In the genomic region with DNA sequence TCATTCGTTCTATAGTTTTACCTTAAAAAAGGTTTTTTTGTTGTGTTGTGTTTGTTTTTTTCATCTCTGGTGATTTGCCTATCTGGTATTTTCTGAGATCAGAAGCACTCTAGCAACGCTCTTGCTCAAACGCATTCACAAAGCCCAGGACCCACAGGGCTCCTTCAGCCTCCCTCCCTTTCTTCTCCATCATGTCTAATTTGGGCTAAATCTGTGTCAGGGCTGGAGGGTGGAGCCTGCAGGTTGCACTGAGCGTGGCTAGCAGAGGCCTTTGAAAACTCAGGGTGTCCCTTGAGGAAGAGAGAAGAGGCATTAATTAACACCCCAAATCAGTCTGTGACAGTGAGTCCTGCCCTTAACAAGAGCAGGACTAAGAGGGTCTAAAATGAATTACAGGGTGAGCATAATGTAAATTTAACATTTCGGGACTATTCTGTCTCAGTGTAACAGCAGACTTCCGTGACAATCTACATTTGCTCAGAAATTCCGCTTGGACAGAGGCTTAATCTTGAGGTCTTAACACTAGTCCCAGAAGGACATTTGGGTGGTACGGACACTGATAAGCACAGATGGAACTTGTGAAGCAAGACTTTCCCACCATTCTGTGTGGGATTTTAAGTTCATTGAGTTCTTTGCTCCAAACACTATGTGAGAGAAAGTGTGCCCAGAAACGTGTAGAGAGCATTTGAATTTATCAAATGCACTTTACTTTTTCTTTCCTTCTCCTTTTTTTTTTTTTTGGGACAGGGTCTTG, we compare ENCODE assay signal across 23 cellular contexts.
"Had no signal": no experiment of that assay in that cellular context is flagged by ENCODE, and none has a peak within 500 bp of the region (broad histone marks: within the 10 kb centered on the region; RNA-seq: fewer than 3 reads in every experiment).

No MANE protein-coding gene starts in this region.

- H3K4me1 Mint-ChIP-seq: activated CD4-positive, alpha-beta memory T cell treated with anti-CD3 and anti-CD28 coated beads, Interleukin-2, amount 10 ng/mL, durations not matched to agents 7 days and 5 days had no signal

- H3K36me3 ChIP-seq: brain microvascular endothelial cell, cardiac muscle cell, Peyer's patch had no signal

- DNase-seq: activated B cell treated with CpG ODN at 0.5 μM for 24 hours; activated CD4-positive, alpha-beta memory T cell treated with anti-CD3 and anti-CD28 coated beads, Interleukin-2, amount 10 ng/mL, durations not matched to agents 7 days and 5 days; activated CD4-positive, alpha-beta T cell treated with anti-CD3 and anti-CD28 coated beads for 1 hour; activated CD4-positive, alpha-beta T cell treated with anti-CD3 and anti-CD28 coated beads, Interleukin-2, amount 10 ng/mL, durations not matched to agents 7 days and 5 days; activated CD8-positive, alpha-beta memory T cell treated with anti-CD3 and anti-CD28 coated beads, Interleukin-2, amount 50 U/mL, for 4 hours; activated gamma-delta T cell treated with Interleukin-2 at 50 U/mL for 16 hours; activated naive CD4-positive, alpha-beta T cell treated with anti-CD3 and anti-CD28 coated beads, Interleukin-2, amount 10 ng/mL, durations not matched to agents 7 days and 5 days; activated naive CD8-positive, alpha-beta T cell treated with anti-CD3 and anti-CD28 coated beads for 36 hours; activated T-cell treated with anti-CD3 and anti-CD28 coated beads, Interleukin-2, amount 50 U/mL, for 72 hours; brain microvascular endothelial cell; KBM-7; NCI-H1048; NCI-H1694 treated with DMSO at 0.1 percent for 48 hours; NCI-H2029 treated with DMSO at 0.1 percent for 48 hours; NCI-H510A treated with DMSO at 0.1 percent for 48 hours; NCI-H69; Peyer's patch; SIG-M5; T-helper 2 cell; T1000 had no signal

- H3K4me3 ChIP-seq: cardiac muscle cell, Peyer's patch had no signal

- H3K27me3 Mint-ChIP-seq: activated B cell treated with CpG ODN at 0.5 μM for 24 hours; activated CD4-positive, alpha-beta memory T cell treated with anti-CD3 and anti-CD28 coated beads, Interleukin-2, amount 10 ng/mL, durations not matched to agents 7 days and 5 days; activated CD4-positive, alpha-beta T cell treated with anti-CD3 and anti-CD28 coated beads, Interleukin-2, amount 10 ng/mL, durations not matched to agents 7 days and 5 days; activated naive CD4-positive, alpha-beta T cell treated with anti-CD3 and anti-CD28 coated beads, Interleukin-2, amount 10 ng/mL, durations not matched to agents 7 days and 5 days; activated naive CD8-positive, alpha-beta T cell treated with anti-CD3 and anti-CD28 coated beads for 36 hours had no signal

- H3K27me3 ChIP-seq: brain microvascular endothelial cell, cardiac muscle cell, Peyer's patch had no signal

- H3K27ac Mint-ChIP-seq: activated B cell treated with CpG ODN at 0.5 μM for 24 hours; activated CD4-positive, alpha-beta memory T cell treated with anti-CD3 and anti-CD28 coated beads, Interleukin-2, amount 10 ng/mL, durations not matched to agents 7 days and 5 days; activated CD4-positive, alpha-beta T cell treated with anti-CD3 and anti-CD28 coated beads, Interleukin-2, amount 10 ng/mL, durations not matched to agents 7 days and 5 days; activated naive CD4-positive, alpha-beta T cell treated with anti-CD3 and anti-CD28 coated beads, Interleukin-2, amount 10 ng/mL, durations not matched to agents 7 days and 5 days; activated naive CD8-positive, alpha-beta T cell treated with anti-CD3 and anti-CD28 coated beads for 36 hours; activated T-cell treated with anti-CD3 and anti-CD28 coated beads, Interleukin-2, amount 50 U/mL, for 72 hours; activated T-helper 2 cell treated with anti-CD3 and anti-CD28 coated beads, Interferon-gamma antibody, Interleukin-2, Interleukin-4, amounts not matched to agents 10 μg/mL and 5 μg/mL and 100 μg/mL, durations not matched to agents 14 hours and 24 hours and 36 hours had no signal

- H3K36me3 Mint-ChIP-seq: activated naive CD4-positive, alpha-beta T cell treated with anti-CD3 and anti-CD28 coated beads, Interleukin-2, amount 10 ng/mL, durations not matched to agents 7 days and 5 days; activated naive CD8-positive, alpha-beta T cell treated with anti-CD3 and anti-CD28 coated beads for 36 hours had no signal

- H3K9me3 ChIP-seq: Peyer's patch had no signal

- H3K4me3 Mint-ChIP-seq: activated B cell treated with CpG ODN at 0.5 μM for 24 hours; activated CD4-positive, alpha-beta memory T cell treated with anti-CD3 and anti-CD28 coated beads, Interleukin-2, amount 10 ng/mL, durations not matched to agents 7 days and 5 days; activated CD4-positive, alpha-beta T cell treated with anti-CD3 and anti-CD28 coated beads, Interleukin-2, amount 10 ng/mL, durations not matched to agents 7 days and 5 days; activated naive CD4-positive, alpha-beta T cell treated with anti-CD3 and anti-CD28 coated beads, Interleukin-2, amount 10 ng/mL, durations not matched to agents 7 days and 5 days; activated naive CD8-positive, alpha-beta T cell treated with anti-CD3 and anti-CD28 coated beads for 36 hours; activated T-cell treated with anti-CD3 and anti-CD28 coated beads, Interleukin-2, amount 50 U/mL, for 72 hours had no signal

- H3K9me3 Mint-ChIP-seq: activated B cell treated with CpG ODN at 0.5 μM for 24 hours; activated CD4-positive, alpha-beta memory T cell treated with anti-CD3 and anti-CD28 coated beads, Interleukin-2, amount 10 ng/mL, durations not matched to agents 7 days and 5 days; activated CD4-positive, alpha-beta T cell treated with anti-CD3 and anti-CD28 coated beads, Interleukin-2, amount 10 ng/mL, durations not matched to agents 7 days and 5 days; activated naive CD4-positive, alpha-beta T cell treated with anti-CD3 and anti-CD28 coated beads, Interleukin-2, amount 10 ng/mL, durations not matched to agents 7 days and 5 days; activated naive CD8-positive, alpha-beta T cell treated with anti-CD3 and anti-CD28 coated beads for 36 hours; activated T-helper 2 cell treated with anti-CD3 and anti-CD28 coated beads, Interferon-gamma antibody, Interleukin-2, Interleukin-4, amounts not matched to agents 10 μg/mL and 5 μg/mL and 100 μg/mL, durations not matched to agents 14 hours and 24 hours and 36 hours had no signal

- ATAC-seq: activated T-cell treated with anti-CD3 and anti-CD28 coated beads, Interleukin-2, amount 50 U/mL, for 72 hours had no signal

- H3K27ac ChIP-seq: brain microvascular endothelial cell, cardiac muscle cell, Peyer's patch, RWPE1 had no signal
